ENCODE assay signal across 12 cellular contexts in the genomic region with DNA sequence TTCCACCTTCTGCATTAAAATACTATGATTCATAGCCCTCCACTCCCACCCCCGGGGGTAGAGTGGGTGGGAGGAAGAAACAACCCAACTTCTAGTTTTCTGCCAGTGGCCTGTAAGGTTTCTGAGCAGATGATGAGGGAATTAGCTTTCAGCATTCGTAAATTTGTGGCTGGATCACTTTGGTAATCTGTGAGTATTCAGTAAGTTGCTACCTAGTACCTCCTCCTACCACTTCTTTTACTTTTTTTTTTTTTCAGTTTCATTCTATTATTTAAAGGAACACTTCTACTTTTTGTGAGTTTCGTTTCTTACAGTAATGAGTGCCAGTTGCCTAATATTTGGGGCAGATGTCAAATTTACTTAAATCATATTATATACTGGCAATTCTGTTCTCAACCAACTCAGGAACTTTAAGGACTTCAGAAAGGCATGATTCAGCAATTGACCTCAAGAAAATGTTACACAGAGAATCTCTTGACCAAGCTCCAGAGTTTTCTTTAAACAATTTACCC. TPM values are rescaled to one million over a fixed set of nuclear protein-coding genes. Genes with fewer than 3 reads are reported as not detected.
A peak's percentile ranks its signal among the peaks of the same experiment; 100 is the strongest.
DNase-seq lines count a peak whose midpoint lies in the region; FAIRE-seq and TF ChIP-seq lines count a peak whose summit lies in the region.
"Had no signal": no experiment of that assay in that cellular context is flagged by ENCODE, and none has a peak within 500 bp of the region (broad histone marks: within the 10 kb centered on the region; RNA-seq: fewer than 3 reads in every experiment).

No MANE protein-coding gene starts in this region.

- H3K36me3 ChIP-seq in osteoblast (ENCODE audit: insufficient read depth, low read length) = no peaks in the 10 kb centered on the region
- H3K36me3 ChIP-seq: right lobe of liver had no signal

- no peaks in the 10 kb centered on the region for H3K9me3 ChIP-seq in osteoblast (ENCODE audit: low read depth, low read length)
- H3K9me3 ChIP-seq: right lobe of liver had no signal

- H4K20me1 ChIP-seq in osteoblast (ENCODE audit: insufficient read depth, low read length) = no peaks in the 10 kb centered on the region

- H2AFZ ChIP-seq in osteoblast (ENCODE audit: low read length) = no peak overlapping the region

- DNase-seq in MV-4-11 (lab: John Stamatoyannopoulos, UW) = peak; percentile 89
- no peak for DNase-seq in coronary artery (ENCODE audit: low spot score)
- no peak for DNase-seq in osteoblast (ENCODE audit: insufficient read length, low spot score, missing footprints)
- DNase-seq in D721Med (ENCODE audit: insufficient read length, low spot score) = no peak
- no peak for DNase-seq in AG08396 (ENCODE audit: low spot score)
- DNase-seq in stimulated activated CD4-positive, alpha-beta T cell treated with anti-CD3 and anti-CD28 coated beads, Interleukin-2, amount 100 ng/mL, for 24 hours = no peak
- no peak for DNase-seq in activated CD4-positive, CD25-positive, alpha-beta regulatory T cell treated with anti-CD3 and anti-CD28 coated beads, Interleukin-2, amount 50 U/mL, for 72 hours
- DNase-seq: CD8-positive, alpha-beta memory T cell; right lobe of liver; T1000 had no signal

- FAIRE-seq in G401.6 (lab: Jason Lieb, UNC) (peak; percentile 97), D721Med (lab: Jason Lieb, UNC) (no peak)

- no peak for TF ChIP-seq CTCF in coronary artery (IDR thresholded peaks at IDR 0.05)
- TF ChIP-seq CTCF in osteoblast (IDR thresholded peaks at IDR 0.05; ENCODE audit: extremely low read depth, low read depth, low read length) = no peak
- no peak for TF ChIP-seq CTCF in D721Med (IDR thresholded peaks at IDR 0.05; ENCODE audit: insufficient read depth, missing control alignments)

- H3K4me2 ChIP-seq in osteoblast (ENCODE audit: insufficient read depth, low read length) = peak overlapping the region; percentile 61

- peak overlapping the region; percentile 6 for H3K4me3 ChIP-seq in coronary artery
- H3K4me3 ChIP-seq in osteoblast (ENCODE audit: insufficient read depth, low read length) = no peak overlapping the region
- H3K4me3 ChIP-seq: right lobe of liver had no signal

- H3K27ac ChIP-seq in coronary artery (peak overlapping the region in 1 of 2 donors; percentile 61), osteoblast (ENCODE audit: low read depth, low read length) (peak overlapping the region; percentile 8)
- H3K27ac ChIP-seq: right lobe of liver had no signal

- no peaks in the 10 kb centered on the region for H3K79me2 ChIP-seq in osteoblast (ENCODE audit: insufficient read depth, low read length)

- peaks cover 27% of the 10 kb centered on the region for H3K4me1 ChIP-seq in osteoblast (ENCODE audit: insufficient read depth, low read length)
- H3K4me1 ChIP-seq: right lobe of liver had no signal

- no peaks in the 10 kb centered on the region for H3K27me3 ChIP-seq in osteoblast (ENCODE audit: insufficient read depth, low read length)
- H3K27me3 ChIP-seq: right lobe of liver had no signal

RNA-seq across cellular contexts. Expression of a gene that starts 42.4 kb away (rescaled TPM):
- total RNA-seq in osteoblast = 106 and 114 TPM in 2 replicates

RNA-seq across cellular contexts. Expression of a gene that starts 50.6 kb away (rescaled TPM):
- total RNA-seq in osteoblast = 0.29 and 0.36 TPM in 2 replicates
- total RNA-seq: activated CD8-positive, alpha-beta memory T cell treated with anti-CD3 and anti-CD28 coated beads for 36 hours; CD8-positive, alpha-beta memory T cell; right lobe of liver had no signal
